In the genomic region with DNA sequence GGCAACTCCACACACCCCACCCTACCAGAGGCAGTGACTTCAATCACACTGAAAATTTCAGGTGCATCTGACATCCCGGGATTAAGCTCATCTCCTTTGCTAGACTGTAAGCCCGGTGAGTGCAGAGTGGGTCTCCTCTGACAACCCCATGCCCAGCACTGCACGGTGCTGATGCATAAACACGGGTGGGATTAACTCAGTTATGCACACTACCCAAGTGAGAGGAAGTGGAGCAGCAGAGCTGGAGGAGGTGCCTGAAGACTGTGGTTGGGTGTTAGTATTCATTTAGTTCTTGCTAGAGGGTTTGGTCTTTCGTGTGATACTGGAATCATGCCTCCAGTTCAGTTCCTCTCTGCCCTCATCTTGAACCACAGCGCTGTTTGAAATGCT, we compare ENCODE assay signal across 8 cellular contexts.
DNase-seq lines count a peak whose midpoint lies in the region; ATAC-seq and TF ChIP-seq lines count a peak whose summit lies in the region.

No MANE protein-coding gene starts in this region.

- peaks cover 2% of the 10 kb centered on the region for H3K36me3 Mint-ChIP-seq in T-helper 1 cell treated with Interleukin-12 subunit alpha and Interleukin-12 subunit beta and Interleukin-4 antibody, amounts not matched to agents 30 μg/mL and 1 μg/mL, for 36 hours (ENCODE audit: low read depth)
- peaks cover 26% of the 10 kb centered on the region for H3K36me3 Mint-ChIP-seq in dendritic cell treated with granulocyte-macrophage colony-stimulating factor and Interleukin-4, amounts not matched to agents 40 ng/mL and 50 ng/mL, for 4 days (ENCODE audit: low read depth)

- no peaks in the 10 kb centered on the region for H3K27me3 ChIP-seq in parathyroid adenoma (ENCODE audit: control insufficient read depth, insufficient read depth, low read length)
- no peaks in the 10 kb centered on the region for H3K27me3 ChIP-seq in WERI-Rb-1 (ENCODE audit: insufficient read depth, low read depth, severe bottlenecking)

- H3K4me1 ChIP-seq in parathyroid adenoma: peaks cover 21% of the 10 kb centered on the region

- peak overlapping the region; percentile 99 for H3K27ac Mint-ChIP-seq in T-helper 1 cell treated with Interleukin-12 subunit alpha and Interleukin-12 subunit beta and Interleukin-4 antibody, amounts not matched to agents 30 μg/mL and 1 μg/mL, for 36 hours
- peak overlapping the region; percentile 81 for H3K27ac Mint-ChIP-seq in dendritic cell treated with granulocyte-macrophage colony-stimulating factor and Interleukin-4, amounts not matched to agents 40 ng/mL and 50 ng/mL, for 4 days

- TF ChIP-seq CTCF in parathyroid adenoma (IDR thresholded peaks at IDR 0.05) (no peak), WERI-Rb-1 (IDR thresholded peaks at IDR 0.05; ENCODE audit: low read depth, low read length) (no peak)

- peak; percentile 51 for ATAC-seq in GM18511 (IDR thresholded peaks at IDR 0.05; ENCODE audit: unreplicated experiment)
- peak; percentile 31 for ATAC-seq in HG03196 (IDR thresholded peaks at IDR 0.05; ENCODE audit: unreplicated experiment)

- peak overlapping the region; percentile 79 for H3K4me3 Mint-ChIP-seq in T-helper 1 cell treated with Interleukin-12 subunit alpha and Interleukin-12 subunit beta and Interleukin-4 antibody, amounts not matched to agents 30 μg/mL and 1 μg/mL, for 36 hours
- peak overlapping the region; percentile 69 for H3K4me3 Mint-ChIP-seq in dendritic cell treated with granulocyte-macrophage colony-stimulating factor and Interleukin-4, amounts not matched to agents 40 ng/mL and 50 ng/mL, for 4 days

- H3K79me2 ChIP-seq in parathyroid adenoma: no peaks in the 10 kb centered on the region

- peaks cover 30% of the 10 kb centered on the region for H3K4me1 Mint-ChIP-seq in T-helper 1 cell treated with Interleukin-12 subunit alpha and Interleukin-12 subunit beta and Interleukin-4 antibody, amounts not matched to agents 30 μg/mL and 1 μg/mL, for 36 hours (ENCODE audit: low read depth)
- peaks cover 40% of the 10 kb centered on the region for H3K4me1 Mint-ChIP-seq in dendritic cell treated with granulocyte-macrophage colony-stimulating factor and Interleukin-4, amounts not matched to agents 40 ng/mL and 50 ng/mL, for 4 days (ENCODE audit: low read depth)

- H2AFZ ChIP-seq in parathyroid adenoma: no peak overlapping the region

- H3K27ac ChIP-seq in parathyroid adenoma (no peak overlapping the region), WERI-Rb-1 (no peak overlapping the region)

- intact Hi-C loops in dendritic cell treated with granulocyte-macrophage colony-stimulating factor and Interleukin-4, amounts not matched to agents 40 ng/mL and 50 ng/mL, for 4 days (cut with micrococcal nuclease): loop anchor here (2.0 to 5.0 kb wide), 4 partner anchors 45 to 369 kb away; partner anchors contain the start of genes HDAC10, KLHDC7B and SCO2

- DNase-seq in cortex of kidney (lab: John Stamatoyannopoulos, UW) (no peak), WERI-Rb-1 (no peak), hypothalamus (lab: John Stamatoyannopoulos, UW) (no peak)

- H3K9ac ChIP-seq in parathyroid adenoma: no peak overlapping the region

- peak overlapping the region; percentile 77 for H3K4me2 ChIP-seq in parathyroid adenoma (ENCODE audit: low read length)

- H3K36me3 ChIP-seq in parathyroid adenoma (ENCODE audit: control insufficient read depth, insufficient read depth, low read length) (no peaks in the 10 kb centered on the region), WERI-Rb-1 (peaks cover 2% of the 10 kb centered on the region; the same call in 1 of the 2 replicates)

- no peaks in the 10 kb centered on the region for H3K27me3 Mint-ChIP-seq in T-helper 1 cell treated with Interleukin-12 subunit alpha and Interleukin-12 subunit beta and Interleukin-4 antibody, amounts not matched to agents 30 μg/mL and 1 μg/mL, for 36 hours (ENCODE audit: low read depth)
- peaks cover 14% of the 10 kb centered on the region for H3K27me3 Mint-ChIP-seq in dendritic cell treated with granulocyte-macrophage colony-stimulating factor and Interleukin-4, amounts not matched to agents 40 ng/mL and 50 ng/mL, for 4 days

- H3K4me3 ChIP-seq in parathyroid adenoma (ENCODE audit: low read depth, low read length) (peak overlapping the region; percentile 40), WERI-Rb-1 (ENCODE audit: low read depth, low read length) (no peak overlapping the region)

- no peaks in the 10 kb centered on the region for H3K9me3 Mint-ChIP-seq in T-helper 1 cell treated with Interleukin-12 subunit alpha and Interleukin-12 subunit beta and Interleukin-4 antibody, amounts not matched to agents 30 μg/mL and 1 μg/mL, for 36 hours
- no peaks in the 10 kb centered on the region for H3K9me3 Mint-ChIP-seq in dendritic cell treated with granulocyte-macrophage colony-stimulating factor and Interleukin-4, amounts not matched to agents 40 ng/mL and 50 ng/mL, for 4 days

- no peaks in the 10 kb centered on the region for H3K9me3 ChIP-seq in parathyroid adenoma (ENCODE audit: control insufficient read depth, low read length)
- H3K9me3 ChIP-seq in WERI-Rb-1 (ENCODE audit: severe bottlenecking): no peaks in the 10 kb centered on the region
